18 cellular contexts compared by ENCODE assay signal in the genomic region with DNA sequence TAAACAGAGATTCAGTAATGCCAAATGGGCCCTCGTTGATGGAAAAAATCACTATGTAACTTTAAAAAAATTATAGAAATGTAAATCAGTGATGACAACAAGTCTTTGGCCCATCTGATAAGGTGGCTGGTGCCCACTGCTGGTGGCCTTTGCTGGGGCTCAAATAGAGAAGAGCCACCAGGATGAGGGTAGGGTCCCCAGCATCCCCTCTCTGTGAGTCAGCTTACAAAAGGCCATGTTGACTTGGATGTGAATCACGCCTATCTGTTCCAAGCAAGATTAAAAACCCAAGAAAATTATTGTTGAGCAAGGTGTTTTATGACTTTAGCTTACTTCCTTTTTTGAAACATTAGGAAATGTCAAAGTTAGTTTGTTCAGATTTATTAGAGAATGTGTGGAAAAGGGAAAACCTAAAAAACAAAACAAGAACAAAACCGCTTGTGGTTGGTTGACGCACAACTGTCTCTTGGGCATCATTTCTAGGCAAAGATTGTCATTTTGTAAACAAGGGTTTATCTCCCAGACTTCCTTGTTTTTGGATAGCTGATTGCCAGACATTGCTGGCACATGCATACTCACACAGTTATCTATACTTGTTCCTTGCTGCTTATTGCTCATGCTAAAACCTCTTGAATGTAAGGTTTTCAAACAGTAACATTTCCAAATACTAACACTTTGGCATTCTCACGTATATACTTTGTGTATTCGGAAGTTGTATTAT.
"Had no signal": no experiment of that assay in that cellular context is flagged by ENCODE, and none has a peak within 500 bp of the region (broad histone marks: within the 10 kb centered on the region; RNA-seq: fewer than 3 reads in every experiment).

No MANE protein-coding gene starts in this region.

- H3K9me3 ChIP-seq: body of pancreas, vagina had no signal

- H3K79me2 ChIP-seq: parathyroid adenoma had no signal

- H3K4me3 Mint-ChIP-seq: activated naive CD4-positive, alpha-beta T cell treated with anti-CD3 and anti-CD28 coated beads, Interleukin-2, amount 50 U/mL, for 24 hours; dendritic cell treated with granulocyte-macrophage colony-stimulating factor and Interleukin-4, amounts not matched to agents 40 ng/mL and 50 ng/mL, for 4 days; neural progenitor cell; stimulated activated effector memory CD8-positive, alpha-beta T cell treated with anti-CD3 and anti-CD28 coated beads, Interleukin-12 subunit alpha, Interleukin-12 subunit beta, amount 100 ng/mL, for 72 hours; T-helper 1 cell treated with Interleukin-12 subunit alpha and Interleukin-12 subunit beta and Interleukin-4 antibody, amounts not matched to agents 30 μg/mL and 1 μg/mL, for 36 hours had no signal

- H3K4me1 ChIP-seq: body of pancreas, neural progenitor cell, parathyroid adenoma, vagina had no signal

- H3K36me3 ChIP-seq: heart right ventricle, neural progenitor cell, tibial artery, vagina had no signal

- H3K27ac Mint-ChIP-seq: activated naive CD4-positive, alpha-beta T cell treated with anti-CD3 and anti-CD28 coated beads, Interleukin-2, amount 50 U/mL, for 24 hours; dendritic cell treated with granulocyte-macrophage colony-stimulating factor and Interleukin-4, amounts not matched to agents 40 ng/mL and 50 ng/mL, for 4 days; neural progenitor cell; stimulated activated effector memory CD8-positive, alpha-beta T cell treated with anti-CD3 and anti-CD28 coated beads, Interleukin-12 subunit alpha, Interleukin-12 subunit beta, amount 100 ng/mL, for 72 hours; T-helper 1 cell treated with Interleukin-12 subunit alpha and Interleukin-12 subunit beta and Interleukin-4 antibody, amounts not matched to agents 30 μg/mL and 1 μg/mL, for 36 hours had no signal

- H3K9me3 Mint-ChIP-seq: neural progenitor cell had no signal

- DNase-seq: activated CD4-positive, alpha-beta T cell treated with anti-CD3 and anti-CD28 coated beads, Interleukin-2, amount 50 U/mL, for 4 hours; activated effector memory CD4-positive, alpha-beta T cell treated with Interleukin-2 at 50 U/mL for 16 hours; activated T-cell treated with anti-CD3 and anti-CD28 coated beads, Interleukin-2, amount 50 U/mL, for 1 hour; amniotic stem cell; body of pancreas; cerebellar nuclear complex; heart right ventricle; islet precursor cell; small intestine; tibial artery had no signal

- H3K4me2 ChIP-seq: neural progenitor cell had no signal

- H3K27me3 Mint-ChIP-seq: activated naive CD4-positive, alpha-beta T cell treated with anti-CD3 and anti-CD28 coated beads, Interleukin-2, amount 50 U/mL, for 24 hours had no signal

- H3K27me3 ChIP-seq: body of pancreas, heart right ventricle, neural progenitor cell, tibial artery, vagina had no signal

- H3K36me3 Mint-ChIP-seq: neural progenitor cell; stimulated activated effector memory CD8-positive, alpha-beta T cell treated with anti-CD3 and anti-CD28 coated beads, Interleukin-12 subunit alpha, Interleukin-12 subunit beta, amount 100 ng/mL, for 72 hours had no signal

- ATAC-seq: body of pancreas; esophagus mucosa; stimulated activated effector memory CD8-positive, alpha-beta T cell treated with anti-CD3 and anti-CD28 coated beads, Interleukin-12 subunit alpha, Interleukin-12 subunit beta, amount 100 ng/mL, for 72 hours had no signal

- H3K4me1 Mint-ChIP-seq: activated naive CD4-positive, alpha-beta T cell treated with anti-CD3 and anti-CD28 coated beads, Interleukin-2, amount 50 U/mL, for 24 hours; neural progenitor cell; stimulated activated effector memory CD8-positive, alpha-beta T cell treated with anti-CD3 and anti-CD28 coated beads, Interleukin-12 subunit alpha, Interleukin-12 subunit beta, amount 100 ng/mL, for 72 hours had no signal

- H3K9ac ChIP-seq: neural progenitor cell, parathyroid adenoma had no signal

- H3K4me3 ChIP-seq: body of pancreas, heart right ventricle, neural progenitor cell, tibial artery, vagina had no signal

- H3K27ac ChIP-seq: body of pancreas, neural progenitor cell, parathyroid adenoma, tibial artery, vagina had no signal

- H2AFZ ChIP-seq: neural progenitor cell, parathyroid adenoma had no signal
